In the genomic region with DNA sequence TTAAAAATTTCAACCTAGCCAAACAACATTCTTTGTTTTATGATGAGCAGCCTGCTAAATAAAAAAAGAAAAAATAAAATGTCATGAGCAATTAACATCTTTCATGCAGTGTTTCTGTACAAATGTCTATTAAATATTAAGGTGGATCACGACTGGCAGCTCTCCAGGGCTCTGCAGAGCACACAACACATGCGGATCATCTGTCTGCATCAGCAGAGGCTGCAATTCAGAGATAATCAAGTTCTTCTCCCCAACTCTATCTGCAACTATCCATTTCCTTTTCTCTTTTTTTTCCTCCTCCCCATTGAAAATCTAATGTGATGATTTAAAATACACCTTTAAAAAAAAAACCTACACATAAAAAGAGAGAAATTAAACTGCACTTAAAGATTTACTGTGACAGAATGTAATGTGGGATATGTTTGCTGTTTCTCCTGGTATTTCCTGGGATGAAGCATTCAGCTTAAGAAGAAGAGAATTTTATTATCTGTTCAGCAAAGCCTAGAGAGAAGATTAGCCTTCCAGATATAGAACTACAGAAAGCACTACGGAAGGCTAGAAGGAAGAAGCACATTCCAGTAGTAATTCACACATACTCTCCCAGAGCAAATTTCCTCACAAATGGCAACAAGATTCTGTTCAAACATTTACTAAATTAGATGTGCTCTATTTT, we compare ENCODE assay signal across 18 cellular contexts.
A peak's percentile ranks its signal among the peaks of the same experiment; 100 is the strongest.
DNase-seq lines count a peak whose midpoint lies in the region; ATAC-seq and TF ChIP-seq lines count a peak whose summit lies in the region.
"Had no signal": no experiment of that assay in that cellular context is flagged by ENCODE, and none has a peak within 500 bp of the region (broad histone marks: within the 10 kb centered on the region; RNA-seq: fewer than 3 reads in every experiment).

No MANE protein-coding gene starts in this region.

- H3K27me3 Mint-ChIP-seq in HFFc6 (ENCODE audit: insufficient read depth): no peaks in the 10 kb centered on the region
- no peaks in the 10 kb centered on the region for H3K27me3 Mint-ChIP-seq in stimulated activated memory B cell treated with anti-CD40 and anti-IgM and Interleukin-4, amounts not matched to agents 10 μg/mL and 1 μg/mL and 100 μg/mL, for 72 hours

- TF ChIP-seq CTCF in HFFc6 (IDR thresholded peaks at IDR 0.05) (no peak), GM10266 (IDR thresholded peaks at IDR 0.05; ENCODE audit: control insufficient read depth, insufficient read depth, low read depth, missing control alignments) (no peak)

- DNase-seq in EH (ENCODE audit: low read depth) (peak; percentile 72), HFFc6 (peak; percentile 13), amniotic epithelial cell (ENCODE audit: low read depth) (peak; percentile 67), midbrain (lab: John Stamatoyannopoulos, UW) (peak; percentile 28), GM10266 (ENCODE audit: extremely low spot score) (no peak), NCI-H2029 treated with DMSO at 0.1 percent for 48 hours (lab: John Stamatoyannopoulos, UW) (no peak)
- DNase-seq: activated CD8-positive, alpha-beta T cell treated with anti-CD3 and anti-CD28 coated beads, Interleukin-2, amount 10 ng/mL, durations not matched to agents 7 days and 5 days; activated T-cell treated with anti-CD3 and anti-CD28 coated beads, Interleukin-2, amount 50 U/mL, for 48 hours; DND-41; IMR-90; naive thymus-derived CD8-positive, alpha-beta T cell; NCI-H2081; NCI-H774; SW 1271 had no signal

- ATAC-seq in stimulated activated memory B cell treated with anti-CD40 and anti-IgM and Interleukin-4, amounts not matched to agents 10 μg/mL and 1 μg/mL and 100 μg/mL, for 72 hours: no peak
- no peak for ATAC-seq in HG03280 (IDR thresholded peaks at IDR 0.05; ENCODE audit: unreplicated experiment)
- ATAC-seq: activated CD8-positive, alpha-beta T cell treated with anti-CD3 and anti-CD28 coated beads, Interleukin-2, amount 10 ng/mL, durations not matched to agents 7 days and 5 days; body of pancreas; naive thymus-derived CD8-positive, alpha-beta T cell had no signal

- H3K27ac Mint-ChIP-seq in HFFc6: peak overlapping the region; percentile 1; the same call in 1 of the 2 replicates
- H3K27ac Mint-ChIP-seq in stimulated activated memory B cell treated with anti-CD40 and anti-IgM and Interleukin-4, amounts not matched to agents 10 μg/mL and 1 μg/mL and 100 μg/mL, for 72 hours: no peak overlapping the region
- H3K27ac Mint-ChIP-seq: activated CD8-positive, alpha-beta T cell treated with anti-CD3 and anti-CD28 coated beads, Interleukin-2, amount 10 ng/mL, durations not matched to agents 7 days and 5 days; activated naive CD4-positive, alpha-beta T cell treated with anti-CD3 and anti-CD28 coated beads, Interleukin-2, amount 50 U/mL, for 24 hours; naive thymus-derived CD8-positive, alpha-beta T cell had no signal

- no peaks in the 10 kb centered on the region for H3K36me3 Mint-ChIP-seq in HFFc6 (ENCODE audit: low read depth)
- no peaks in the 10 kb centered on the region for H3K36me3 Mint-ChIP-seq in stimulated activated memory B cell treated with anti-CD40 and anti-IgM and Interleukin-4, amounts not matched to agents 10 μg/mL and 1 μg/mL and 100 μg/mL, for 72 hours
- H3K36me3 Mint-ChIP-seq: activated naive CD4-positive, alpha-beta T cell treated with anti-CD3 and anti-CD28 coated beads, Interleukin-2, amount 50 U/mL, for 24 hours; naive thymus-derived CD8-positive, alpha-beta T cell had no signal

- H3K4me3 Mint-ChIP-seq in HFFc6: no peak overlapping the region; the same call in 1 of the 2 replicates
- no peak overlapping the region for H3K4me3 Mint-ChIP-seq in stimulated activated memory B cell treated with anti-CD40 and anti-IgM and Interleukin-4, amounts not matched to agents 10 μg/mL and 1 μg/mL and 100 μg/mL, for 72 hours
- H3K4me3 Mint-ChIP-seq: activated CD8-positive, alpha-beta T cell treated with anti-CD3 and anti-CD28 coated beads, Interleukin-2, amount 10 ng/mL, durations not matched to agents 7 days and 5 days; activated naive CD4-positive, alpha-beta T cell treated with anti-CD3 and anti-CD28 coated beads, Interleukin-2, amount 50 U/mL, for 24 hours; naive thymus-derived CD8-positive, alpha-beta T cell had no signal

- H3K4me1 Mint-ChIP-seq in HFFc6 (ENCODE audit: low read depth): peaks cover 27% of the 10 kb centered on the region
- H3K4me1 Mint-ChIP-seq in stimulated activated memory B cell treated with anti-CD40 and anti-IgM and Interleukin-4, amounts not matched to agents 10 μg/mL and 1 μg/mL and 100 μg/mL, for 72 hours: no peaks in the 10 kb centered on the region
- H3K4me1 Mint-ChIP-seq: activated naive CD4-positive, alpha-beta T cell treated with anti-CD3 and anti-CD28 coated beads, Interleukin-2, amount 50 U/mL, for 24 hours; naive thymus-derived CD8-positive, alpha-beta T cell had no signal

- H3K9me3 Mint-ChIP-seq in HFFc6: no peaks in the 10 kb centered on the region
- H3K9me3 Mint-ChIP-seq in stimulated activated memory B cell treated with anti-CD40 and anti-IgM and Interleukin-4, amounts not matched to agents 10 μg/mL and 1 μg/mL and 100 μg/mL, for 72 hours: no peaks in the 10 kb centered on the region
- H3K9me3 Mint-ChIP-seq: activated naive CD4-positive, alpha-beta T cell treated with anti-CD3 and anti-CD28 coated beads, Interleukin-2, amount 50 U/mL, for 24 hours; naive thymus-derived CD8-positive, alpha-beta T cell had no signal

Comparison
In these comparisons a context has a peak if more than half of its experiments do, and no peak if none do; other contexts are left out.
1. DNase-seq: peak in EH (single experiment), HFFc6 (single experiment), amniotic epithelial cell (single experiment) and midbrain (single experiment); none in GM10266 (single experiment) and NCI-H2029 treated with DMSO at 0.1 percent for 48 hours (single experiment).